ENCODE assay signal across 11 cellular contexts in the genomic region with DNA sequence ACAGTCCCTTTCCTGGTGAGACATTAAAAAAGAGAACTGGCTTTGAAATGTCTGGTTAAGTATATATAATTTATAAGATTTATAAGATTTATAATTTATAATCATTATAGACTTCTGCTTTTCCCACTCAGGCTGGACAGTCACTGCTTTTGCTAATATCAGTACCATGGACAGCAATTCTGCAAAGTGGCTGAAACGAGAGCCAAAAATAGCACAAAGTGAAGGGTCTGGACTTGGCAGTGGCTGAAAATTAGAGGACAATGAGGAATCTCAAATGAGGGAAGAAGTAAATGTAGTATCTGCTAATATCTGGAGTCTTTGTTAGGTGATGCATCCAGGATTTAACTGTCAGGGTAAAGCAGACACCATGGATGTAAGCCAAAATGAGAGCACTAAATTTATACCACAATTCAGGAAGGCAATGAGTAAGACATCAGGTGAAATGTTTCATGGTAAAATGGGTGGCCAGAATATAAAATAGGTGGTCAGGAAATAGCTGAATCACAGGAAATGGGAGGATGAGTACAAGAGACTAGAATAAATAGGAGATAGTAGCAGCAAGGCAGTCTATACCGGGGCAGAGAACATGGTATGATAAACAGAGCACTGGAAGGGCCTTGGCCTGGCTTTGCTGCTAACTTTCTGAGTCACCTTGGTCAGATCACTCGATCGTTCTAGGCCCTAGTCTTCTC. TPM values are rescaled to one million over a fixed set of nuclear protein-coding genes. Genes with fewer than 3 reads are reported as not detected.
DNase-seq lines count a peak whose midpoint lies in the region; ATAC-seq, FAIRE-seq and TF ChIP-seq lines count a peak whose summit lies in the region.
"Had no signal": no experiment of that assay in that cellular context is flagged by ENCODE, and none has a peak within 500 bp of the region (broad histone marks: within the 10 kb centered on the region; RNA-seq: fewer than 3 reads in every experiment).

No MANE protein-coding gene starts in this region.

- no peak overlapping the region for H3K27ac ChIP-seq in K562 (ENCODE audit: extremely low read depth, low read depth, low read length)
- H3K27ac ChIP-seq in osteoblast (ENCODE audit: low read depth, low read length): no peak overlapping the region
- no peak overlapping the region for H3K27ac ChIP-seq in PC-9

- H3K9ac ChIP-seq in K562 (ENCODE audit: insufficient read depth in 1 of 2, low read depth in 2 of 2, low read length in 2 of 2): no peak overlapping the region

- H3K79me2 ChIP-seq in K562 (ENCODE audit: control insufficient read depth, insufficient read depth, low read length) (no peaks in the 10 kb centered on the region), osteoblast (ENCODE audit: insufficient read depth, low read length) (no peaks in the 10 kb centered on the region), PC-9 (ENCODE audit: low read depth) (no peaks in the 10 kb centered on the region)

- no peak for ATAC-seq in K562

- H3K4me2 ChIP-seq in K562 (ENCODE audit: insufficient read depth, low read length): no peak overlapping the region
- H3K4me2 ChIP-seq in osteoblast (ENCODE audit: insufficient read depth, low read length): no peak overlapping the region
- H3K4me2 ChIP-seq in PC-9: no peak overlapping the region

- in situ Hi-C loops in K562 (cut with MboI): no loop called here

- CTCF ChIA-PET in K562 (lab: Yijun Ruan, JAX; ENCODE audit: low intra/inter-chr PET ratio): no interaction called here
- CTCF ChIA-PET in PC-9 (lab: Charles Lee): interaction anchor here (0.6 kb wide), 1 partner anchor 57 kb away, joined by 5 read pairs; no protein-coding TSS in a partner anchor

- POLR2A ChIA-PET in K562 (lab: Yijun Ruan, JAX): interaction anchor here (0.6 kb wide), 1 partner anchor 99 kb away, joined by 3 read pairs; no protein-coding TSS in a partner anchor
- POLR2A ChIA-PET in PC-9 (lab: Charles Lee; ENCODE audit: unreplicated experiment): no interaction called here

- FAIRE-seq in K562 (lab: Jason Lieb, UNC): no peak
- FAIRE-seq: endometrium had no signal

- TF ChIP-seq CTCF in K562 (IDR thresholded peaks at IDR 0.05 in 2 of 3, conservative IDR thresholded peaks at IDR 0.05 in 1 of 3; ENCODE audit: insufficient read depth in 2 of 3, low read depth in 1 of 3, low read length in 3 of 3) (no peak), osteoblast (IDR thresholded peaks at IDR 0.05; ENCODE audit: extremely low read depth, low read depth, low read length) (no peak), PC-9 (conservative IDR thresholded peaks at IDR 0.05) (no peak)

- whole genome bisulfite sequencing in K562 (ENCODE audit: insufficient coverage, low coverage, missing lambda C conversion rate): 0% methylated on average over 4 of the region's 4 CpGs

- H3K9me2 ChIP-seq in PC-9 (ENCODE audit: insufficient read depth): no peaks in the 10 kb centered on the region

- TF ChIP-seq RAD21 in K562 (CRISPR knock-in tag; conservative IDR thresholded peaks at IDR 0.05 in 1 of 2, IDR thresholded peaks at IDR 0.05 in 1 of 2): no peak

- H2AFZ ChIP-seq in K562 (ENCODE audit: low read depth, low read length) (no peak overlapping the region), osteoblast (ENCODE audit: low read length) (no peak overlapping the region), PC-9 (no peak overlapping the region)

- H4K20me1 ChIP-seq in K562 (replicated peaks; ENCODE audit: control insufficient read depth, insufficient read depth, low read length) (no peaks in the 10 kb centered on the region; the same call in 1 of the 2 replicates), osteoblast (ENCODE audit: insufficient read depth, low read length) (no peaks in the 10 kb centered on the region), PC-9 (ENCODE audit: insufficient read depth) (no peaks in the 10 kb centered on the region)

- BruUV-seq in K562 (replicated peaks; lab: Mats Ljungman, UMichigan) (no TSS peak), PC-9 (replicated peaks; lab: Mats Ljungman, UMichigan) (no TSS peak)

- H3K36me3 ChIP-seq in K562 (ENCODE audit: control insufficient read depth, insufficient read depth, low read length): no peaks in the 10 kb centered on the region
- H3K36me3 ChIP-seq in osteoblast (ENCODE audit: insufficient read depth, low read length): no peaks in the 10 kb centered on the region
- no peaks in the 10 kb centered on the region for H3K36me3 ChIP-seq in PC-9 (ENCODE audit: low read depth)

- H3K9me3 ChIP-seq in K562 (replicated peaks; ENCODE audit: control insufficient read depth, insufficient read depth, low read depth, low read length): no peaks in the 10 kb centered on the region
- H3K9me3 ChIP-seq in osteoblast (ENCODE audit: low read depth, low read length): no peaks in the 10 kb centered on the region
- H3K9me3 ChIP-seq in PC-9 (ENCODE audit: insufficient read depth, low read depth): no peaks in the 10 kb centered on the region

- H3K27me3 ChIP-seq in K562 (ENCODE audit: control insufficient read depth in 2 of 2, insufficient read depth in 2 of 2, low read length in 2 of 2): no peaks in the 10 kb centered on the region
- no peaks in the 10 kb centered on the region for H3K27me3 ChIP-seq in osteoblast (ENCODE audit: insufficient read depth, low read length)
- H3K27me3 ChIP-seq in PC-9 (ENCODE audit: insufficient read depth, low read depth): no peaks in the 10 kb centered on the region

- TF ChIP-seq EP300 in K562 (IDR thresholded peaks at IDR 0.05; ENCODE audit: low read length): no peak

- H3F3A ChIP-seq in PC-9 (ENCODE audit: insufficient read depth, low read depth): 0 out of 2 replicates have a peak, but pooled peaks cover 5% of the 10 kb centered on the region

- H3K4me3 ChIP-seq in K562 (no peak overlapping the region), osteoblast (ENCODE audit: insufficient read depth, low read length) (no peak overlapping the region), PC-9 (no peak overlapping the region)

- H3K9me1 ChIP-seq in K562 (ENCODE audit: control insufficient read depth, insufficient read depth, low read length): no peaks in the 10 kb centered on the region

- H3K4me1 ChIP-seq in K562 (replicated peaks in 1 of 2; ENCODE audit: control insufficient read depth in 2 of 2, insufficient read depth in 2 of 2, low read length in 2 of 2) (no peaks in the 10 kb centered on the region), osteoblast (ENCODE audit: insufficient read depth, low read length) (no peaks in the 10 kb centered on the region), PC-9 (replicated peaks; ENCODE audit: insufficient read depth) (no peaks in the 10 kb centered on the region)

- DNase-seq in EH (ENCODE audit: low read depth) (peak; percentile 53), MV-4-11 (lab: John Stamatoyannopoulos, UW) (peak; percentile 57), K562 (ENCODE audit: extremely low read depth in 1 of 4, low spot score in 3 of 4) (peak in 3 of 4 experiments; percentile 16 to 32 (median 25)), myocyte (ENCODE audit: low read depth) (peak; percentile 71), SHP77 treated with DMSO at 0.1 percent for 48 hours (lab: John Stamatoyannopoulos, UW) (no peak), osteoblast (ENCODE audit: insufficient read length, low spot score, missing footprints) (no peak), PC-9 (no peak), NCI-H526 treated with DMSO at 0.1 percent for 48 hours (lab: John Stamatoyannopoulos, UW) (no peak)
- DNase-seq: activated T-cell treated with anti-CD3 and anti-CD28 coated beads, Interleukin-2, amount 50 U/mL, for 1 hour; stimulated activated CD4-positive, alpha-beta T cell treated with anti-CD3 and anti-CD28 coated beads, Interleukin-4, amount 100 ng/mL, for 4 hours had no signal

- no peak for TF ChIP-seq POLR2A in K562 (conservative IDR thresholded peaks at IDR 0.05)

- intact Hi-C loops in K562 (cut with micrococcal nuclease): no loop called here
- intact Hi-C loops in PC-9 (cut with micrococcal nuclease; ENCODE audit: unreplicated experiment): no loop called here

TF ChIP-seq in K562, 482 proteins besides CTCF, POLR2A, EP300 and RAD21 (continues in another document):
- no peak for TF ChIP-seq HNRNPUL1 (IDR thresholded peaks at IDR 0.05; ENCODE audit: low read length)
- TF ChIP-seq, protein P1, sequence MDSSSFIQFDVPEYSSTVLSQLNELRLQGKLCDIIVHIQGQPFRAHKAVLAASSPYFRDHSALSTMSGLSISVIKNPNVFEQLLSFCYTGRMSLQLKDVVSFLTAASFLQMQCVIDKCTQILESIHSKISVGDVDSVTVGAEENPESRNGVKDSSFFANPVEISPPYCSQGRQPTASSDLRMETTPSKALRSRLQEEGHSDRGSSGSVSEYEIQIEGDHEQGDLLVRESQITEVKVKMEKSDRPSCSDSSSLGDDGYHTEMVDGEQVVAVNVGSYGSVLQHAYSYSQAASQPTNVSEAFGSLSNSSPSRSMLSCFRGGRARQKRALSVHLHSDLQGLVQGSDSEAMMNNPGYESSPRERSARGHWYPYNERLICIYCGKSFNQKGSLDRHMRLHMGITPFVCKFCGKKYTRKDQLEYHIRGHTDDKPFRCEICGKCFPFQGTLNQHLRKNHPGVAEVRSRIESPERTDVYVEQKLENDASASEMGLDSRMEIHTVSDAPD (CRISPR knock-in tag; IDR thresholded peaks at IDR 0.05): no peak
- no peak for TF ChIP-seq IRF2 (CRISPR knock-in tag; IDR thresholded peaks at IDR 0.05)

RNA-seq across cellular contexts. Expression of a gene that starts 39.6 kb away (rescaled TPM):
- total RNA-seq in K562 (2011; cell fraction: chromatin; rRNA removed; ENCODE audit: low replicate concordance): not detected in 2 replicates
- total RNA-seq in K562 (2011; cell fraction: nucleolus; rRNA removed): not detected in 2 replicates
- total RNA-seq in K562 (2011; cell fraction: nucleoplasm; rRNA removed): not detected in 2 replicates
- total RNA-seq in K562 (2014; rRNA removed) (not detected in 2 replicates), K562 (2014; rRNA removed; fragmentation: Illumina TruSeq; extraction: Trizol) (not detected in 2 replicates), K562 (2015; rRNA removed; fragmentation: Illumina TruSeq; extraction: Trizol) (not detected in 2 replicates), K562 (2021) (not detected in 2 replicates), myocyte (0.08 TPM in 1 of 2 replicates, not detected in the other), osteoblast (not detected in 2 replicates), PC-9 (2021) (not detected in 2 replicates)
- polyA plus RNA-seq in K562 (2011; rRNA removed) (not detected in 2 replicates), K562 (2014; fragmentation: Illumina TruSeq; extraction: Trizol) (0.03 TPM in 1 of 2 replicates, not detected in the other), K562 (2014; fragmentation: Nextera tagmentation; extraction: Ambion mirVana) (not detected), K562 (2014; rRNA removed) (not detected in 2 replicates)
- not detected in 2 replicates for polyA plus RNA-seq in K562 (2011; cell fraction: cytosol; rRNA removed)
- polyA plus RNA-seq in K562 (2011; cell fraction: nucleus; rRNA removed): not detected in 2 replicates
- polyA plus RNA-seq in K562 (2012): 0.18 TPM in 1 of 2 replicates, not detected in the other
- not detected in 2 replicates for polyA minus RNA-seq in K562 (2011; rRNA and poly(A)+ RNA removed)
- not detected in 2 replicates for polyA minus RNA-seq in K562 (2011; cell fraction: cytosol; rRNA and poly(A)+ RNA removed)
- not detected in 2 replicates for polyA minus RNA-seq in K562 (2011; cell fraction: nucleus; rRNA and poly(A)+ RNA removed)
- not detected for polyA plus RNA-seq in myocyte (2012)

Comparison
In these comparisons a context has a peak if more than half of its experiments do, and no peak if none do; other contexts are left out.
1. DNase-seq: peak in EH (single experiment), MV-4-11 (single experiment), K562 (3 of 4) and myocyte (single experiment); none in SHP77 treated with DMSO at 0.1 percent for 48 hours (single experiment), osteoblast (single experiment), PC-9 (0 of 2) and NCI-H526 treated with DMSO at 0.1 percent for 48 hours (single experiment).